8 cellular contexts compared by ENCODE assay signal in genomic region chrX:123964155-123964554, GRCh38. TPM values are rescaled to one million over a fixed set of nuclear protein-coding genes. Genes with fewer than 3 reads are reported as not detected.
A peak's percentile ranks its signal among the peaks of the same experiment; 100 is the strongest.
DNase-seq lines count a peak whose midpoint lies in the region; ATAC-seq and TF ChIP-seq lines count a peak whose summit lies in the region.

No MANE protein-coding gene starts in this region.

- peaks cover 3% of the 10 kb centered on the region for H3K36me3 ChIP-seq in mesodermal cell (ENCODE audit: control insufficient read depth, insufficient read depth, low read length)
- no peaks in the 10 kb centered on the region for H3K36me3 ChIP-seq in aorta (ENCODE audit: control insufficient read depth in 1 of 2, insufficient read depth in 2 of 2, low read length in 1 of 2)

- no peaks in the 10 kb centered on the region for H3K9me3 ChIP-seq in AG04450 (ENCODE audit: control insufficient read depth, insufficient read depth, low read length)
- no peaks in the 10 kb centered on the region for H3K9me3 ChIP-seq in mesodermal cell (ENCODE audit: control insufficient read depth, low read length)
- H3K9me3 ChIP-seq in aorta (ENCODE audit: control insufficient read depth, low read length) = no peaks in the 10 kb centered on the region

- no peak overlapping the region for H3K27ac ChIP-seq in AG04450 (ENCODE audit: low read depth, low read length)
- H3K27ac ChIP-seq in mesodermal cell (ENCODE audit: low read depth, low read length, severe bottlenecking) = no peak overlapping the region
- H3K27ac ChIP-seq in aorta (ENCODE audit: low read depth in 1 of 2, low read length in 2 of 2) = no peak overlapping the region

- intact Hi-C loops in MCF 10A (cut with micrococcal nuclease) (no loop called here), aorta (cut with DNase I) (no loop called here)

- H3K4me1 ChIP-seq in mesodermal cell (ENCODE audit: control insufficient read depth, insufficient read depth, low read length, poor library complexity, severe bottlenecking) = no peaks in the 10 kb centered on the region
- H3K4me1 ChIP-seq in aorta (ENCODE audit: control insufficient read depth in 1 of 2, insufficient read depth in 2 of 2, low read length in 2 of 2) = no peaks in the 10 kb centered on the region

- DNase-seq in AG04450 (ENCODE audit: low read depth, low spot score) (no peak), MCF 10A (ENCODE audit: unreplicated experiment) (peak; percentile 21), GDM1 (lab: John Stamatoyannopoulos, UW) (no peak), KG1 (lab: John Stamatoyannopoulos, UW) (no peak), aorta (no peak)

- CTCF ChIA-PET in AG04450 (lab: Charles Lee) (interaction anchor here (1.9 kb wide), 1 partner anchor 13 kb away, joined by 4 read pairs; no protein-coding TSS in a partner anchor), MCF 10A (lab: Yijun Ruan, JAX) (interaction anchor here (0.5 to 1.3 kb wide), 3 partner anchors 21 to 131 kb away, joined by 3 read pairs; no protein-coding TSS in a partner anchor)

- BruUV-seq in MCF 10A (replicated peaks; lab: Mats Ljungman, UMichigan) = no TSS peak

- no peaks in the 10 kb centered on the region for H3K27me3 Mint-ChIP-seq in IgD-negative memory B cell
- H3K27me3 Mint-ChIP-seq in MCF 10A (ENCODE audit: insufficient read depth, unreplicated experiment) = no peaks in the 10 kb centered on the region

- WGBS in mesodermal cell (ENCODE audit: insufficient coverage in 2 of 2), 2 experiments = no CpG with 5 or more reads among the region's 2 CpGs
- WGBS in aorta, 2 donors = 0 to 29% methylated on average over 2 of the region's 2 CpGs

- ATAC-seq in GM19467 (IDR thresholded peaks at IDR 0.05; ENCODE audit: unreplicated experiment) (no peak), aorta (ENCODE audit: low FRiP score) (no peak)

- POLR2A ChIA-PET in AG04450 (lab: Yijun Ruan, JAX) (no interaction called here), MCF 10A (lab: Yijun Ruan, JAX) (interaction anchor here (0.6 to 2.2 kb wide), 4 partner anchors 10 to 172 kb away, joined by 3 to 7 read pairs (median 4); no protein-coding TSS in a partner anchor)

- no peak for TF ChIP-seq CTCF in AG04450 (IDR thresholded peaks at IDR 0.05; ENCODE audit: low read depth, low read length)
- no peak for TF ChIP-seq CTCF in MCF 10A (IDR thresholded peaks at IDR 0.05; ENCODE audit: unreplicated experiment)

- H3K27me3 ChIP-seq in AG04450 (ENCODE audit: control insufficient read depth, insufficient read depth, low read length) (no peaks in the 10 kb centered on the region), aorta (ENCODE audit: control insufficient read depth in 1 of 2, insufficient read depth in 2 of 2, low read length in 1 of 2) (no peaks in the 10 kb centered on the region)

- H3K27ac Mint-ChIP-seq in IgD-negative memory B cell = peak overlapping the region; percentile 25 to 100 (median 99)
- H3K27ac Mint-ChIP-seq in MCF 10A (ENCODE audit: low read depth, unreplicated experiment) = no peak overlapping the region

- H3K9me3 Mint-ChIP-seq in IgD-negative memory B cell (peaks cover 0 to 9% (median 0%) of the 10 kb centered on the region in 3 donors), MCF 10A (ENCODE audit: unreplicated experiment) (no peaks in the 10 kb centered on the region)

- H3K4me1 Mint-ChIP-seq in IgD-negative memory B cell (peaks cover 20 to 25% (median 22%) of the 10 kb centered on the region in 3 donors), MCF 10A (ENCODE audit: insufficient read depth, unreplicated experiment) (no peaks in the 10 kb centered on the region)

- H3K36me3 Mint-ChIP-seq in IgD-negative memory B cell (no peaks in the 10 kb centered on the region), MCF 10A (ENCODE audit: insufficient read depth, unreplicated experiment) (peaks cover 12% of the 10 kb centered on the region)

- H3K4me3 ChIP-seq in AG04450 (ENCODE audit: low read depth, low read length) = peak overlapping the region; percentile 59
- H3K4me3 ChIP-seq in mesodermal cell (ENCODE audit: extremely low read depth, insufficient read depth, low read length, poor library complexity, severe bottlenecking) = peak overlapping the region; percentile 64
- no peak overlapping the region for H3K4me3 ChIP-seq in aorta (ENCODE audit: low read length in 2 of 2)

- H3K4me3 Mint-ChIP-seq in IgD-negative memory B cell (peak overlapping the region; percentile 91 to 99 (median 98)), MCF 10A (ENCODE audit: unreplicated experiment) (peak overlapping the region; percentile 92)

RNA-seq across cellular contexts. Expression of gene STAG2, which starts 2.6 kb away (rescaled TPM):
- polyA plus RNA-seq in AG04450 (2011; rRNA removed) (36.9 and 56.2 TPM in 2 replicates), IgD-negative memory B cell (49.2 TPM), aorta (10 to 100 TPM; 22.2 to 23.8 TPM)
- 43.9 and 90.5 TPM in 2 replicates for polyA minus RNA-seq in AG04450 (2011; rRNA and poly(A)+ RNA removed)
- total RNA-seq in MCF 10A (2022) (71.5 and 80.7 TPM in 2 replicates), aorta (10 to 100 TPM; 77.6 to 78.7 TPM)
- polyA plus RNA-seq in mesodermal cell (2013, experiment 1 of 2) = 56.4 TPM
- 62.4 TPM for polyA plus RNA-seq in mesodermal cell (2013, experiment 2 of 2)

Comparison
In these comparisons a context has a peak if more than half of its experiments do, and no peak if none do; other contexts are left out.
1. H3K4me3 ChIP-seq: peak in AG04450 (single experiment) and mesodermal cell (single experiment); none in aorta (0 of 2).